30 cellular contexts compared by ENCODE assay signal in genomic region chr13:30165071-30165470, GRCh38.
"Had no signal": no experiment of that assay in that cellular context is flagged by ENCODE, and none has a peak within 500 bp of the region (broad histone marks: within the 10 kb centered on the region; RNA-seq: fewer than 3 reads in every experiment).

No MANE protein-coding gene starts in this region.

- H3K27me3 ChIP-seq: cardiac muscle cell, esophagus squamous epithelium, gastroesophageal sphincter, heart right ventricle, hepatocyte had no signal

- H3K4me1 Mint-ChIP-seq: activated B cell treated with CpG ODN at 0.5 μM for 24 hours had no signal

- H3K9me3 ChIP-seq: esophagus squamous epithelium, gastroesophageal sphincter, heart right ventricle had no signal

- H3K4me3 Mint-ChIP-seq: activated B cell treated with CpG ODN at 0.5 μM for 24 hours; activated CD8-positive, alpha-beta T cell treated with anti-CD3 and anti-CD28 coated beads for 36 hours; activated naive CD8-positive, alpha-beta T cell; activated T-cell treated with anti-CD3 and anti-CD28 coated beads, Interleukin-2, amount 50 U/mL, for 4 hours; activated T-helper 17 cell treated with anti-CD3 and anti-CD28 coated beads, Interleukin-2, amount 50 U/mL, for 72 hours; effector memory CD8-positive, alpha-beta T cell; T-helper 17 cell; T-helper 2 cell treated with Interferon-gamma antibody and Interleukin-4, amounts not matched to agents 5 μg/mL and 100 μg/mL, for 36 hours had no signal

- H3K27me3 Mint-ChIP-seq: activated B cell treated with CpG ODN at 0.5 μM for 24 hours; activated CD8-positive, alpha-beta T cell treated with anti-CD3 and anti-CD28 coated beads for 36 hours; activated T-helper 17 cell treated with anti-CD3 and anti-CD28 coated beads, Interleukin-2, amount 50 U/mL, for 72 hours; effector memory CD8-positive, alpha-beta T cell had no signal

- H3K27ac Mint-ChIP-seq: activated B cell treated with CpG ODN at 0.5 μM for 24 hours; activated CD8-positive, alpha-beta T cell treated with anti-CD3 and anti-CD28 coated beads for 36 hours; activated naive CD8-positive, alpha-beta T cell; activated T-helper 17 cell treated with anti-CD3 and anti-CD28 coated beads, Interleukin-2, amount 50 U/mL, for 72 hours; effector memory CD8-positive, alpha-beta T cell; T-helper 17 cell; T-helper 2 cell treated with Interferon-gamma antibody and Interleukin-4, amounts not matched to agents 5 μg/mL and 100 μg/mL, for 36 hours had no signal

- H3K27ac ChIP-seq: cardiac muscle cell, esophagus squamous epithelium, gastroesophageal sphincter, heart right ventricle, hepatocyte, WERI-Rb-1 had no signal

- H3K9me3 Mint-ChIP-seq: activated B cell treated with CpG ODN at 0.5 μM for 24 hours; activated T-cell treated with anti-CD3 and anti-CD28 coated beads, Interleukin-2, amount 50 U/mL, for 4 hours; activated T-helper 17 cell treated with anti-CD3 and anti-CD28 coated beads, Interleukin-2, amount 50 U/mL, for 72 hours; effector memory CD8-positive, alpha-beta T cell had no signal

- DNase-seq: activated B cell treated with CpG ODN at 0.5 μM for 24 hours; activated CD4-positive, alpha-beta T cell treated with anti-CD3 and anti-CD28 coated beads for 48 hours; activated CD4-positive, alpha-beta T cell treated with anti-CD3 and anti-CD28 coated beads, Interleukin-2, amount 50 U/mL, for 1 hour; activated CD4-positive, alpha-beta T cell treated with anti-CD3 and anti-CD28 coated beads, Interleukin-2, amount 50 U/mL, for 48 hours; activated CD8-positive, alpha-beta memory T cell treated with anti-CD3 and anti-CD28 coated beads for 24 hours; activated CD8-positive, alpha-beta T cell treated with anti-CD3 and anti-CD28 coated beads for 36 hours; activated effector memory CD4-positive, alpha-beta T cell treated with Interleukin-2 at 50 U/mL for 16 hours; activated gamma-delta T cell treated with Interleukin-2 at 50 U/mL for 16 hours; activated naive CD4-positive, alpha-beta T cell treated with anti-CD3 and anti-CD28 coated beads, Interleukin-2, amount 50 U/mL, for 16 hours; activated naive CD4-positive, alpha-beta T cell treated with Interleukin-2 at 50 U/mL for 16 hours; activated T-cell treated with anti-CD3 and anti-CD28 coated beads, Interleukin-2, amount 50 U/mL, for 4 hours; amniotic stem cell; central memory CD4-positive, alpha-beta T cell; cortex of kidney; effector CD4-positive, alpha-beta T cell; effector memory CD8-positive, alpha-beta T cell; erythroblast; esophagus squamous epithelium; foreskin melanocyte; heart right ventricle; T-helper 17 cell; T1000; WERI-Rb-1 had no signal

- ATAC-seq: activated CD4-positive, CD25-positive, alpha-beta regulatory T cell treated with anti-CD3 and anti-CD28 coated beads, Interleukin-2, amount 50 U/mL, for 24 hours; activated CD8-positive, alpha-beta T cell treated with anti-CD3 and anti-CD28 coated beads for 36 hours; activated T-cell treated with anti-CD3 and anti-CD28 coated beads, Interleukin-2, amount 50 U/mL, for 4 hours; activated T-helper 17 cell treated with anti-CD3 and anti-CD28 coated beads, Interleukin-2, amount 50 U/mL, for 72 hours; effector memory CD8-positive, alpha-beta T cell; gastroesophageal sphincter; T-helper 17 cell had no signal
